In the genomic region with DNA sequence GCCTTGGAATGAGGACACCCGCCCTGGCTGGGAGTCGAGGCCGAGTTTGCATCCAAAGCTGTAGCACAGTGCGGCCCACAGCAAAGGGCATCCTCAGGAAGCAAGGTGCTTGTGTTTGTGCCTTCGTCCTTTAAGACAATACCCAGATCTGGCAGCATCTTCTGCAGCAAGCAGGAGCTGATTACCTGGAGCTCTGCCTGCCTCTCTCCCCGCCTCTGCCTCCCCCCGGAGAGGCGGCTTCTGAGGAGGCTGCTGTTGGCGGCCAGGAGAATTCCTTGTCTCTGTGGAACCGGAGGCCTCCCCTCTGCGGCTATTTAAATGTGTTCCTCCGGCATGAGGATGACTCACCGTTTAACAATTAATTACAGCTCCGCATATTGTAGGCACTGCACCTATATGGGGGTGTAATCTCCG, we compare ENCODE assay signal across 11 cellular contexts.
DNase-seq lines count a peak whose midpoint lies in the region; ATAC-seq and TF ChIP-seq lines count a peak whose summit lies in the region.
"Had no signal": no experiment of that assay in that cellular context is flagged by ENCODE, and none has a peak within 500 bp of the region (broad histone marks: within the 10 kb centered on the region; RNA-seq: fewer than 3 reads in every experiment).

No MANE protein-coding gene starts in this region.

- H3K27me3 Mint-ChIP-seq in endodermal cell (ENCODE audit: insufficient read depth) = no peaks in the 10 kb centered on the region

- no peaks in the 10 kb centered on the region for H3K9me3 ChIP-seq in endodermal cell (ENCODE audit: control insufficient read depth, low read length)

- H3K4me3 Mint-ChIP-seq in endodermal cell = peak overlapping the region; percentile 23
- H3K4me3 Mint-ChIP-seq: naive thymus-derived CD4-positive, alpha-beta T cell had no signal

- peaks cover 8% of the 10 kb centered on the region for H3K4me1 ChIP-seq in endodermal cell (ENCODE audit: control insufficient read depth, insufficient read depth, low read length)

- no peak for TF ChIP-seq CTCF in endodermal cell (conservative IDR thresholded peaks at IDR 0.05)
- no peak for TF ChIP-seq CTCF in GM13977 (IDR thresholded peaks at IDR 0.05; ENCODE audit: extremely low read depth, insufficient read depth, missing control alignments)
- TF ChIP-seq CTCF in GM13976 (IDR thresholded peaks at IDR 0.05; ENCODE audit: borderline replicate concordance, control extremely low read depth, extremely low read depth, insufficient read depth, missing control alignments) = no peak

- no peak overlapping the region for H3K4me3 ChIP-seq in endodermal cell (ENCODE audit: low read length)
- H3K4me3 ChIP-seq: BLaER1 treated with 17β-estradiol and CSF1 and Interleukin-3, amounts not matched to agents 10 nM and 100 nM; coronary artery had no signal

- 28 to 31% methylated on average over 7 to 15 of the region's 15 CpGs for WGBS in endodermal cell (ENCODE audit: insufficient coverage in 1 of 2, insufficient read length in 1 of 2), 2 experiments

- no peaks in the 10 kb centered on the region for H3K36me3 ChIP-seq in endodermal cell (ENCODE audit: control insufficient read depth, insufficient read depth, low read length)
- H3K36me3 ChIP-seq: BLaER1 treated with 17β-estradiol and CSF1 and Interleukin-3, amounts not matched to agents 10 nM and 100 nM had no signal

- H3K27ac Mint-ChIP-seq in endodermal cell = peak overlapping the region; percentile 91
- H3K27ac Mint-ChIP-seq: naive thymus-derived CD4-positive, alpha-beta T cell had no signal

- no peak for ATAC-seq in HG03571 (IDR thresholded peaks at IDR 0.05; ENCODE audit: unreplicated experiment)
- ATAC-seq: naive thymus-derived CD4-positive, alpha-beta T cell had no signal

- DNase-seq in AG08396 (ENCODE audit: low spot score) = peak; percentile 34
- peak; percentile 85 for DNase-seq in M059J (ENCODE audit: low read depth)
- DNase-seq in endodermal cell = peak; percentile 95
- peak; percentile 81 for DNase-seq in kidney tubule cell (ENCODE audit: low spot score)
- DNase-seq in GM13977 (ENCODE audit: low spot score) = no peak
- DNase-seq in SKM-1 (lab: John Stamatoyannopoulos, UW; ENCODE audit: unreplicated experiment) = no peak
- no peak for DNase-seq in GM13976 (ENCODE audit: low spot score)
- DNase-seq: naive thymus-derived CD4-positive, alpha-beta T cell had no signal

- in situ Hi-C loops in GM13977 (cut with MboI; ENCODE audit: low pct_unique_long_range_greater_than_20kb, low sequenced_read_pairs, unreplicated experiment) (no loop called here), GM13976 (cut with MboI; ENCODE audit: low sequenced_read_pairs, unreplicated experiment) (no loop called here)

- H3K27me3 ChIP-seq in endodermal cell (ENCODE audit: control insufficient read depth, insufficient read depth, low read length, poor library complexity, severe bottlenecking) = no peaks in the 10 kb centered on the region
- H3K27me3 ChIP-seq: BLaER1 treated with 17β-estradiol and CSF1 and Interleukin-3, amounts not matched to agents 10 nM and 100 nM had no signal

- H3K4me1 Mint-ChIP-seq in endodermal cell = peaks cover 42% of the 10 kb centered on the region
- H3K4me1 Mint-ChIP-seq: naive thymus-derived CD4-positive, alpha-beta T cell had no signal

- H3K9me3 Mint-ChIP-seq in endodermal cell = no peaks in the 10 kb centered on the region

- H3K9ac ChIP-seq in endodermal cell (ENCODE audit: extremely low read depth, low read length, poor library complexity, severe bottlenecking) = no peak overlapping the region
- H3K9ac ChIP-seq: BLaER1 treated with 17β-estradiol and CSF1 and Interleukin-3, amounts not matched to agents 10 nM and 100 nM had no signal

- H3K27ac ChIP-seq in endodermal cell (ENCODE audit: low read depth, low read length) = no peak overlapping the region
- H3K27ac ChIP-seq: BLaER1 treated with 17β-estradiol and CSF1 and Interleukin-3, amounts not matched to agents 10 nM and 100 nM had no signal

- no peaks in the 10 kb centered on the region for H3K36me3 Mint-ChIP-seq in endodermal cell (ENCODE audit: low read depth)
- H3K36me3 Mint-ChIP-seq: naive thymus-derived CD4-positive, alpha-beta T cell had no signal

Comparison
In these comparisons a context has a peak if more than half of its experiments do, and no peak if none do; other contexts are left out.
1. DNase-seq: peak in AG08396 (single experiment), M059J (single experiment), endodermal cell (single experiment) and kidney tubule cell (single experiment); none in GM13977 (single experiment), SKM-1 (single experiment) and GM13976 (single experiment).